ENCODE assay signal across 2 cellular contexts in the genomic region with DNA sequence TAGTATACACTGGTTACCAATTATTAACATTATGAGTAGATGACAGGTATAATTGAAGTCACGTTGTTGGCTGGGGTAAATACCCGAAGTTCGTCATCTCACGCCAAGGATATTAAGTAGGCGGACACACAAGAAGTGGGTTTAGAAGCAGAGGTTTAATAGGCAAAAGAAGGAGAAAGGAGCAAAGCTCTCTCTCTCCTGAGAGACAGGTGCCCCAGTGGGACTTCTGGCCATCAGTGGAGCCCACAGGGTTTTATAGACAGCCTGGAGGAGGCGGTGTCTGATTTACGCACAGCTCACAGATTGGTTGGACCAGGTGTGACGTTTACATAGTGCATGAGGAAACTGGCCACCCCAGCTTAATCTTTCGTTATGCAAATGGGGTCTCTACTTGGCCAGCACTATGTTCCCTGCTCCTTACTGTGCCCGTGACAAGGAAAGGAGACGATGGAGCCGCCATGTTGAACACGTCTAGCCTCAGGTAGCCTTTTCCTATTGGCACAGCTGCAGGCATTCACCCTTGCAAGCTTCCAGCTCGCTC.
TF ChIP-seq lines count a peak whose summit lies in the region.

No MANE protein-coding gene starts in this region.

TF ChIP-seq in IMR-90, 13 proteins besides CTCF, POLR2A, EP300 and RAD21 (continued from another document):
- TF ChIP-seq MXI1 (IDR thresholded peaks at IDR 0.05; ENCODE audit: borderline replicate concordance, low read depth, low read length) (no peak), NFE2L2 (IDR thresholded peaks at IDR 0.05; ENCODE audit: low read depth, low read length) (no peak), CEBPB (IDR thresholded peaks at IDR 0.05; ENCODE audit: low read depth, low read length) (no peak), FOS (IDR thresholded peaks at IDR 0.05; ENCODE audit: low read depth, low read length) (no peak), BHLHE40 (IDR thresholded peaks at IDR 0.05; ENCODE audit: low read depth, low read length) (no peak), CHD1 (IDR thresholded peaks at IDR 0.05; ENCODE audit: low read depth, low read length) (no peak), MAZ (IDR thresholded peaks at IDR 0.05; ENCODE audit: borderline replicate concordance, low read depth, low read length) (no peak), SMC3 (IDR thresholded peaks at IDR 0.05; ENCODE audit: low read depth, low read length) (no peak)
- TF ChIP-seq, protein P1, sequence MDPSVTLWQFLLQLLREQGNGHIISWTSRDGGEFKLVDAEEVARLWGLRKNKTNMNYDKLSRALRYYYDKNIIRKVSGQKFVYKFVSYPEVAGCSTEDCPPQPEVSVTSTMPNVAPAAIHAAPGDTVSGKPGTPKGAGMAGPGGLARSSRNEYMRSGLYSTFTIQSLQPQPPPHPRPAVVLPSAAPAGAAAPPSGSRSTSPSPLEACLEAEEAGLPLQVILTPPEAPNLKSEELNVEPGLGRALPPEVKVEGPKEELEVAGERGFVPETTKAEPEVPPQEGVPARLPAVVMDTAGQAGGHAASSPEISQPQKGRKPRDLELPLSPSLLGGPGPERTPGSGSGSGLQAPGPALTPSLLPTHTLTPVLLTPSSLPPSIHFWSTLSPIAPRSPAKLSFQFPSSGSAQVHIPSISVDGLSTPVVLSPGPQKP (IDR thresholded peaks at IDR 0.05; ENCODE audit: borderline replicate concordance, low read depth, low read length): no peak
- TF ChIP-seq, protein P2, sequence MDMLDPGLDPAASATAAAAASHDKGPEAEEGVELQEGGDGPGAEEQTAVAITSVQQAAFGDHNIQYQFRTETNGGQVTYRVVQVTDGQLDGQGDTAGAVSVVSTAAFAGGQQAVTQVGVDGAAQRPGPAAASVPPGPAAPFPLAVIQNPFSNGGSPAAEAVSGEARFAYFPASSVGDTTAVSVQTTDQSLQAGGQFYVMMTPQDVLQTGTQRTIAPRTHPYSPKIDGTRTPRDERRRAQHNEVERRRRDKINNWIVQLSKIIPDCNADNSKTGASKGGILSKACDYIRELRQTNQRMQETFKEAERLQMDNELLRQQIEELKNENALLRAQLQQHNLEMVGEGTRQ (IDR thresholded peaks at IDR 0.05; ENCODE audit: low read depth, low read length): no peak

TF ChIP-seq in K562, 482 proteins besides CTCF, POLR2A, EP300 and RAD21 (continued from another document and continues in another):
- TF ChIP-seq ZNF197 (CRISPR knock-in tag; IDR thresholded peaks at IDR 0.05; ENCODE audit: low read depth) (no peak), RFX7 (CRISPR knock-in tag; IDR thresholded peaks at IDR 0.05) (no peak), KAT7 (CRISPR knock-in tag; IDR thresholded peaks at IDR 0.05; ENCODE audit: borderline replicate concordance) (no peak), ZBTB8A (IDR thresholded peaks at IDR 0.05; ENCODE audit: partially characterized antibody) (no peak), HNRNPL (IDR thresholded peaks at IDR 0.05; ENCODE audit: low read depth, low read length) (no peak), POLR2H (tag; IDR thresholded peaks at IDR 0.05; ENCODE audit: low read depth) (peak; percentile 45; the same call in 1 of the 2 replicates), ZNF23 (CRISPR knock-in tag; IDR thresholded peaks at IDR 0.05) (no peak), ASH1L (IDR thresholded peaks at IDR 0.05; ENCODE audit: borderline replicate concordance, low read depth, partially characterized antibody) (no peak), RBBP5 (IDR thresholded peaks at IDR 0.05; ENCODE audit: borderline replicate concordance, insufficient read depth, low read length, poor library complexity, severe bottlenecking) (no peak), ZNF41 (CRISPR knock-in tag; conservative IDR thresholded peaks at IDR 0.05) (no peak), POLR2B (IDR thresholded peaks at IDR 0.05; ENCODE audit: low read depth, partially characterized antibody) (peak; percentile 39), MAZ (CRISPR knock-in tag; conservative IDR thresholded peaks at IDR 0.05 in 1 of 2, IDR thresholded peaks at IDR 0.05 in 1 of 2) (0 out of 4 replicates have a peak, but pooled peaks of 1 of the 2 experiments have one; percentile 17), ZNF239 (CRISPR knock-in tag; IDR thresholded peaks at IDR 0.05) (no peak), THRAP3 (IDR thresholded peaks at IDR 0.05; ENCODE audit: borderline replicate concordance) (no peak), ZNF165 (CRISPR knock-in tag; IDR thresholded peaks at IDR 0.05; ENCODE audit: borderline replicate concordance) (no peak), SRSF9 (IDR thresholded peaks at IDR 0.05; ENCODE audit: borderline replicate concordance, low read depth, low read length) (no peak), ZNF324 (CRISPR knock-in tag; IDR thresholded peaks at IDR 0.05) (no peak), TRIM24 (IDR thresholded peaks at IDR 0.05) (no peak), CHCHD3 (CRISPR knock-in tag; IDR thresholded peaks at IDR 0.05) (no peak), ATF1 (CRISPR knock-in tag; IDR thresholded peaks at IDR 0.05) (no peak), ATF1 (tag; IDR thresholded peaks at IDR 0.05) (peak; percentile 79), TBP (optimal IDR thresholded peaks at IDR 0.05; ENCODE audit: low read depth, low read length) (peak; percentile 57)
- TF ChIP-seq, protein P3, sequence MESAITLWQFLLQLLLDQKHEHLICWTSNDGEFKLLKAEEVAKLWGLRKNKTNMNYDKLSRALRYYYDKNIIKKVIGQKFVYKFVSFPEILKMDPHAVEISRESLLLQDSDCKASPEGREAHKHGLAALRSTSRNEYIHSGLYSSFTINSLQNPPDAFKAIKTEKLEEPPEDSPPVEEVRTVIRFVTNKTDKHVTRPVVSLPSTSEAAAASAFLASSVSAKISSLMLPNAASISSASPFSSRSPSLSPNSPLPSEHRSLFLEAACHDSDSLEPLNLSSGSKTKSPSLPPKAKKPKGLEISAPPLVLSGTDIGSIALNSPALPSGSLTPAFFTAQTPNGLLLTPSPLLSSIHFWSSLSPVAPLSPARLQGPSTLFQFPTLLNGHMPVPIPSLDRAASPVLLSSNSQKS (CRISPR knock-in tag; IDR thresholded peaks at IDR 0.05): no peak
- TF ChIP-seq, protein P4, sequence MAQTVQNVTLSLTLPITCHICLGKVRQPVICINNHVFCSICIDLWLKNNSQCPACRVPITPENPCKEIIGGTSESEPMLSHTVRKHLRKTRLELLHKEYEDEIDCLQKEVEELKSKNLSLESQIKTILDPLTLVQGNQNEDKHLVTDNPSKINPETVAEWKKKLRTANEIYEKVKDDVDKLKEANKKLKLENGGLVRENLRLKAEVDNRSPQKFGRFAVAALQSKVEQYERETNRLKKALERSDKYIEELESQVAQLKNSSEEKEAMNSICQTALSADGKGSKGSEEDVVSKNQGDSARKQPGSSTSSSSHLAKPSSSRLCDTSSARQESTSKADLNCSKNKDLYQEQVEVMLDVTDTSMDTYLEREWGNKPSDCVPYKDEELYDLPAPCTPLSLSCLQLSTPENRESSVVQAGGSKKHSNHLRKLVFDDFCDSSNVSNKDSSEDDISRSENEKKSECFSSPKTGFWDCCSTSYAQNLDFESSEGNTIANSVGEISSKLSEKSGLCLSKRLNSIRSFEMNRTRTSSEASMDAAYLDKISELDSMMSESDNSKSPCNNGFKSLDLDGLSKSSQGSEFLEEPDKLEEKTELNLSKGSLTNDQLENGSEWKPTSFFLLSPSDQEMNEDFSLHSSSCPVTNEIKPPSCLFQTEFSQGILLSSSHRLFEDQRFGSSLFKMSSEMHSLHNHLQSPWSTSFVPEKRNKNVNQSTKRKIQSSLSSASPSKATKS (CRISPR knock-in tag; IDR thresholded peaks at IDR 0.05): no peak
- TF ChIP-seq, protein P5, sequence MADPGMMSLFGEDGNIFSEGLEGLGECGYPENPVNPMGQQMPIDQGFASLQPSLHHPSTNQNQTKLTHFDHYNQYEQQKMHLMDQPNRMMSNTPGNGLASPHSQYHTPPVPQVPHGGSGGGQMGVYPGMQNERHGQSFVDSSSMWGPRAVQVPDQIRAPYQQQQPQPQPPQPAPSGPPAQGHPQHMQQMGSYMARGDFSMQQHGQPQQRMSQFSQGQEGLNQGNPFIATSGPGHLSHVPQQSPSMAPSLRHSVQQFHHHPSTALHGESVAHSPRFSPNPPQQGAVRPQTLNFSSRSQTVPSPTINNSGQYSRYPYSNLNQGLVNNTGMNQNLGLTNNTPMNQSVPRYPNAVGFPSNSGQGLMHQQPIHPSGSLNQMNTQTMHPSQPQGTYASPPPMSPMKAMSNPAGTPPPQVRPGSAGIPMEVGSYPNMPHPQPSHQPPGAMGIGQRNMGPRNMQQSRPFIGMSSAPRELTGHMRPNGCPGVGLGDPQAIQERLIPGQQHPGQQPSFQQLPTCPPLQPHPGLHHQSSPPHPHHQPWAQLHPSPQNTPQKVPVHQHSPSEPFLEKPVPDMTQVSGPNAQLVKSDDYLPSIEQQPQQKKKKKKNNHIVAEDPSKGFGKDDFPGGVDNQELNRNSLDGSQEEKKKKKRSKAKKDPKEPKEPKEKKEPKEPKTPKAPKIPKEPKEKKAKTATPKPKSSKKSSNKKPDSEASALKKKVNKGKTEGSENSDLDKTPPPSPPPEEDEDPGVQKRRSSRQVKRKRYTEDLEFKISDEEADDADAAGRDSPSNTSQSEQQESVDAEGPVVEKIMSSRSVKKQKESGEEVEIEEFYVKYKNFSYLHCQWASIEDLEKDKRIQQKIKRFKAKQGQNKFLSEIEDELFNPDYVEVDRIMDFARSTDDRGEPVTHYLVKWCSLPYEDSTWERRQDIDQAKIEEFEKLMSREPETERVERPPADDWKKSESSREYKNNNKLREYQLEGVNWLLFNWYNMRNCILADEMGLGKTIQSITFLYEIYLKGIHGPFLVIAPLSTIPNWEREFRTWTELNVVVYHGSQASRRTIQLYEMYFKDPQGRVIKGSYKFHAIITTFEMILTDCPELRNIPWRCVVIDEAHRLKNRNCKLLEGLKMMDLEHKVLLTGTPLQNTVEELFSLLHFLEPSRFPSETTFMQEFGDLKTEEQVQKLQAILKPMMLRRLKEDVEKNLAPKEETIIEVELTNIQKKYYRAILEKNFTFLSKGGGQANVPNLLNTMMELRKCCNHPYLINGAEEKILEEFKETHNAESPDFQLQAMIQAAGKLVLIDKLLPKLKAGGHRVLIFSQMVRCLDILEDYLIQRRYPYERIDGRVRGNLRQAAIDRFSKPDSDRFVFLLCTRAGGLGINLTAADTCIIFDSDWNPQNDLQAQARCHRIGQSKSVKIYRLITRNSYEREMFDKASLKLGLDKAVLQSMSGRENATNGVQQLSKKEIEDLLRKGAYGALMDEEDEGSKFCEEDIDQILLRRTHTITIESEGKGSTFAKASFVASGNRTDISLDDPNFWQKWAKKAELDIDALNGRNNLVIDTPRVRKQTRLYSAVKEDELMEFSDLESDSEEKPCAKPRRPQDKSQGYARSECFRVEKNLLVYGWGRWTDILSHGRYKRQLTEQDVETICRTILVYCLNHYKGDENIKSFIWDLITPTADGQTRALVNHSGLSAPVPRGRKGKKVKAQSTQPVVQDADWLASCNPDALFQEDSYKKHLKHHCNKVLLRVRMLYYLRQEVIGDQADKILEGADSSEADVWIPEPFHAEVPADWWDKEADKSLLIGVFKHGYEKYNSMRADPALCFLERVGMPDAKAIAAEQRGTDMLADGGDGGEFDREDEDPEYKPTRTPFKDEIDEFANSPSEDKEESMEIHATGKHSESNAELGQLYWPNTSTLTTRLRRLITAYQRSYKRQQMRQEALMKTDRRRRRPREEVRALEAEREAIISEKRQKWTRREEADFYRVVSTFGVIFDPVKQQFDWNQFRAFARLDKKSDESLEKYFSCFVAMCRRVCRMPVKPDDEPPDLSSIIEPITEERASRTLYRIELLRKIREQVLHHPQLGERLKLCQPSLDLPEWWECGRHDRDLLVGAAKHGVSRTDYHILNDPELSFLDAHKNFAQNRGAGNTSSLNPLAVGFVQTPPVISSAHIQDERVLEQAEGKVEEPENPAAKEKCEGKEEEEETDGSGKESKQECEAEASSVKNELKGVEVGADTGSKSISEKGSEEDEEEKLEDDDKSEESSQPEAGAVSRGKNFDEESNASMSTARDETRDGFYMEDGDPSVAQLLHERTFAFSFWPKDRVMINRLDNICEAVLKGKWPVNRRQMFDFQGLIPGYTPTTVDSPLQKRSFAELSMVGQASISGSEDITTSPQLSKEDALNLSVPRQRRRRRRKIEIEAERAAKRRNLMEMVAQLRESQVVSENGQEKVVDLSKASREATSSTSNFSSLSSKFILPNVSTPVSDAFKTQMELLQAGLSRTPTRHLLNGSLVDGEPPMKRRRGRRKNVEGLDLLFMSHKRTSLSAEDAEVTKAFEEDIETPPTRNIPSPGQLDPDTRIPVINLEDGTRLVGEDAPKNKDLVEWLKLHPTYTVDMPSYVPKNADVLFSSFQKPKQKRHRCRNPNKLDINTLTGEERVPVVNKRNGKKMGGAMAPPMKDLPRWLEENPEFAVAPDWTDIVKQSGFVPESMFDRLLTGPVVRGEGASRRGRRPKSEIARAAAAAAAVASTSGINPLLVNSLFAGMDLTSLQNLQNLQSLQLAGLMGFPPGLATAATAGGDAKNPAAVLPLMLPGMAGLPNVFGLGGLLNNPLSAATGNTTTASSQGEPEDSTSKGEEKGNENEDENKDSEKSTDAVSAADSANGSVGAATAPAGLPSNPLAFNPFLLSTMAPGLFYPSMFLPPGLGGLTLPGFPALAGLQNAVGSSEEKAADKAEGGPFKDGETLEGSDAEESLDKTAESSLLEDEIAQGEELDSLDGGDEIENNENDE (IDR thresholded peaks at IDR 0.05; ENCODE audit: low read depth, low read length): no peak
- TF ChIP-seq, protein P6, sequence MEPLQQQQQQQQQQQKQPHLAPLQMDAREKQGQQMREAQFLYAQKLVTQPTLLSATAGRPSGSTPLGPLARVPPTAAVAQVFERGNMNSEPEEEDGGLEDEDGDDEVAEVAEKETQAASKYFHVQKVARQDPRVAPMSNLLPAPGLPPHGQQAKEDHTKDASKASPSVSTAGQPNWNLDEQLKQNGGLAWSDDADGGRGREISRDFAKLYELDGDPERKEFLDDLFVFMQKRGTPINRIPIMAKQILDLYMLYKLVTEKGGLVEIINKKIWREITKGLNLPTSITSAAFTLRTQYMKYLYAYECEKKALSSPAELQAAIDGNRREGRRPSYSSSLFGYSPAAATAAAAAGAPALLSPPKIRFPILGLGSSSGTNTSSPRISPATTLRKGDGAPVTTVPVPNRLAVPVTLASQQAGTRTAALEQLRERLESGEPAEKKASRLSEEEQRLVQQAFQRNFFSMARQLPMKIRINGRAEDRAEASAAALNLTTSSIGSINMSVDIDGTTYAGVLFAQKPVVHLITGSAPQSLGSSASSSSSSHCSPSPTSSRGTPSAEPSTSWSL (CRISPR knock-in tag; IDR thresholded peaks at IDR 0.05; ENCODE audit: borderline replicate concordance): no peak
- TF ChIP-seq, protein P7, sequence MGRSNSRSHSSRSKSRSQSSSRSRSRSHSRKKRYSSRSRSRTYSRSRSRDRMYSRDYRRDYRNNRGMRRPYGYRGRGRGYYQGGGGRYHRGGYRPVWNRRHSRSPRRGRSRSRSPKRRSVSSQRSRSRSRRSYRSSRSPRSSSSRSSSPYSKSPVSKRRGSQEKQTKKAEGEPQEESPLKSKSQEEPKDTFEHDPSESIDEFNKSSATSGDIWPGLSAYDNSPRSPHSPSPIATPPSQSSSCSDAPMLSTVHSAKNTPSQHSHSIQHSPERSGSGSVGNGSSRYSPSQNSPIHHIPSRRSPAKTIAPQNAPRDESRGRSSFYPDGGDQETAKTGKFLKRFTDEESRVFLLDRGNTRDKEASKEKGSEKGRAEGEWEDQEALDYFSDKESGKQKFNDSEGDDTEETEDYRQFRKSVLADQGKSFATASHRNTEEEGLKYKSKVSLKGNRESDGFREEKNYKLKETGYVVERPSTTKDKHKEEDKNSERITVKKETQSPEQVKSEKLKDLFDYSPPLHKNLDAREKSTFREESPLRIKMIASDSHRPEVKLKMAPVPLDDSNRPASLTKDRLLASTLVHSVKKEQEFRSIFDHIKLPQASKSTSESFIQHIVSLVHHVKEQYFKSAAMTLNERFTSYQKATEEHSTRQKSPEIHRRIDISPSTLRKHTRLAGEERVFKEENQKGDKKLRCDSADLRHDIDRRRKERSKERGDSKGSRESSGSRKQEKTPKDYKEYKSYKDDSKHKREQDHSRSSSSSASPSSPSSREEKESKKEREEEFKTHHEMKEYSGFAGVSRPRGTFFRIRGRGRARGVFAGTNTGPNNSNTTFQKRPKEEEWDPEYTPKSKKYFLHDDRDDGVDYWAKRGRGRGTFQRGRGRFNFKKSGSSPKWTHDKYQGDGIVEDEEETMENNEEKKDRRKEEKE (IDR thresholded peaks at IDR 0.05; ENCODE audit: borderline replicate concordance in 1 of 2, control insufficient read depth in 1 of 2, low read depth in 2 of 2, low read length in 1 of 2): no peak
